ENCODE assay signal across 9 cellular contexts in genomic region chr3:25604107-25604805, GRCh38.
A peak's percentile ranks its signal among the peaks of the same experiment; 100 is the strongest.
DNase-seq lines count a peak whose midpoint lies in the region; ATAC-seq and TF ChIP-seq lines count a peak whose summit lies in the region.
"Had no signal": no experiment of that assay in that cellular context is flagged by ENCODE, and none has a peak within 500 bp of the region (broad histone marks: within the 10 kb centered on the region; RNA-seq: fewer than 3 reads in every experiment).

No MANE protein-coding gene starts in this region.

- H3K4me1 ChIP-seq in adipocyte (ENCODE audit: control insufficient read depth, insufficient read depth, low read length) = peaks cover 16% of the 10 kb centered on the region

- H3K27me3 ChIP-seq in adipocyte (replicated peaks; ENCODE audit: control insufficient read depth, insufficient read depth, low read length) = no peaks in the 10 kb centered on the region

- CTCF ChIA-PET in AG04449 (lab: Yijun Ruan, JAX) = interaction anchor here (0.6 to 4.1 kb wide), 8 partner anchors 10 to 924 kb away, joined by 3 to 42 read pairs (median 3); no protein-coding TSS in a partner anchor

- no peak overlapping the region for H3K9ac ChIP-seq in adipocyte (ENCODE audit: low read length)

- H3K4me3 ChIP-seq in AG04449 (ENCODE audit: low read depth, low read length) (no peak overlapping the region), adipocyte (ENCODE audit: low read length) (no peak overlapping the region)

- TF ChIP-seq CTCF in AG04449 (IDR thresholded peaks at IDR 0.05; ENCODE audit: insufficient read depth, low read length, missing control alignments) = no peak

- ATAC-seq in HG02938 (IDR thresholded peaks at IDR 0.05; ENCODE audit: unreplicated experiment) = peak; percentile 70

- peak; percentile 75 for DNase-seq in AG04449 (ENCODE audit: low read depth, low spot score)
- peak; percentile 69 for DNase-seq in adipocyte (ENCODE audit: low read depth)
- DNase-seq in kidney tubule cell (ENCODE audit: low spot score) = peak; percentile 74
- DNase-seq in NCI-H748 treated with DMSO at 0.1 percent for 48 hours (lab: John Stamatoyannopoulos, UW) = no peak
- no peak for DNase-seq in cerebellum (ENCODE audit: low spot score)
- DNase-seq in NCI-H774 (lab: John Stamatoyannopoulos, UW) = no peak
- DNase-seq in substantia nigra (lab: John Stamatoyannopoulos, UW) = no peak
- DNase-seq: activated CD4-positive, CD25-positive, alpha-beta regulatory T cell treated with anti-CD3 and anti-CD28 coated beads, Interleukin-2, amount 50 U/mL, for 72 hours had no signal

- H3K9me3 ChIP-seq in adipocyte (ENCODE audit: control insufficient read depth, low read length) = no peaks in the 10 kb centered on the region

- H3K36me3 ChIP-seq in adipocyte (ENCODE audit: control insufficient read depth, insufficient read depth, low read length, severe bottlenecking) = peaks cover 56% of the 10 kb centered on the region

- POLR2A ChIA-PET in AG04449 (lab: Yijun Ruan, JAX) = interaction anchor here (0.9 to 1.0 kb wide), 2 partner anchors 9 to 24 kb away, joined by 3 to 4 read pairs; no protein-coding TSS in a partner anchor

- no peak overlapping the region for H3K27ac ChIP-seq in substantia nigra (ENCODE audit: low read depth, low read length, poor library complexity, severe bottlenecking)

Comparison
In these comparisons a context has a peak if more than half of its experiments do, and no peak if none do; other contexts are left out.
1. DNase-seq: peak in AG04449 (single experiment), adipocyte (single experiment) and kidney tubule cell (single experiment); none in NCI-H748 treated with DMSO at 0.1 percent for 48 hours (single experiment), cerebellum (single experiment), NCI-H774 (single experiment) and substantia nigra (0 of 49).